ENCODE assay signal across 9 cellular contexts in genomic region chr15:90046846-90047481, GRCh38. TPM values are rescaled to one million over a fixed set of nuclear protein-coding genes. Genes with fewer than 3 reads are reported as not detected.
DNase-seq lines count a peak whose midpoint lies in the region; ATAC-seq lines count a peak whose summit lies in the region.
"Had no signal": no experiment of that assay in that cellular context is flagged by ENCODE, and none has a peak within 500 bp of the region (broad histone marks: within the 10 kb centered on the region; RNA-seq: fewer than 3 reads in every experiment).

No MANE protein-coding gene starts in this region.

- H3K4me1 Mint-ChIP-seq in activated naive CD8-positive, alpha-beta T cell treated with anti-CD3 and anti-CD28 coated beads for 36 hours = peaks cover 12% of the 10 kb centered on the region

- peaks cover 10% of the 10 kb centered on the region; the same call in 1 of the 2 replicates for H4K20me1 ChIP-seq in BLaER1

- H3K27me3 ChIP-seq in BLaER1 = no peaks in the 10 kb centered on the region
- no peaks in the 10 kb centered on the region for H3K27me3 ChIP-seq in right cardiac atrium (ENCODE audit: control insufficient read depth, insufficient read depth)
- H3K27me3 ChIP-seq: uterus had no signal

- 0 out of 2 replicates have a peak, but pooled peaks cover 4% of the 10 kb centered on the region for H3K36me3 ChIP-seq in BLaER1
- H3K36me3 ChIP-seq: uterus had no signal

- no peak overlapping the region for H3K27ac Mint-ChIP-seq in activated naive CD8-positive, alpha-beta T cell treated with anti-CD3 and anti-CD28 coated beads for 36 hours

- no peak overlapping the region for H3K4me3 Mint-ChIP-seq in activated naive CD8-positive, alpha-beta T cell treated with anti-CD3 and anti-CD28 coated beads for 36 hours

- no peaks in the 10 kb centered on the region for H3K27me3 Mint-ChIP-seq in activated naive CD8-positive, alpha-beta T cell treated with anti-CD3 and anti-CD28 coated beads for 36 hours

- H3K9me3 Mint-ChIP-seq in activated naive CD8-positive, alpha-beta T cell treated with anti-CD3 and anti-CD28 coated beads for 36 hours = no peaks in the 10 kb centered on the region

- H3K4me3 ChIP-seq in BLaER1 (no peak overlapping the region), right cardiac atrium (ENCODE audit: low read length) (no peak overlapping the region)
- H3K4me3 ChIP-seq: uterus had no signal

- DNase-seq in GM19240 (ENCODE audit: insufficient read length, low spot score) (peak; percentile 36), NCI-H2196 treated with DMSO at 0.1 percent for 48 hours (lab: John Stamatoyannopoulos, UW; ENCODE audit: unreplicated experiment) (peak; percentile 22), right cardiac atrium (peak in 1 of 3 donors; percentile 49), hypothalamus (lab: John Stamatoyannopoulos, UW) (no peak), UCSD-AML1 (lab: John Stamatoyannopoulos, UW; ENCODE audit: unreplicated experiment) (no peak)
- DNase-seq in activated naive CD8-positive, alpha-beta T cell treated with anti-CD3 and anti-CD28 coated beads for 36 hours = no peak
- DNase-seq: uterus had no signal

- intact Hi-C loops in right cardiac atrium (cut with DNase I) = no loop called here

- H3K9me3 ChIP-seq in BLaER1 (no peaks in the 10 kb centered on the region), right cardiac atrium (ENCODE audit: control insufficient read depth, low read length) (no peaks in the 10 kb centered on the region)
- H3K9me3 ChIP-seq: uterus had no signal

- H3K27ac ChIP-seq in BLaER1 (peak overlapping the region; percentile 62), right cardiac atrium (ENCODE audit: low read length) (no peak overlapping the region)
- H3K27ac ChIP-seq: uterus had no signal

- peaks cover 2% of the 10 kb centered on the region for H3K36me3 Mint-ChIP-seq in activated naive CD8-positive, alpha-beta T cell treated with anti-CD3 and anti-CD28 coated beads for 36 hours

- peak overlapping the region; percentile 42 for H3K9ac ChIP-seq in BLaER1

- ATAC-seq in right cardiac atrium = peak; percentile 16 to 30
- no peak for ATAC-seq in GM19397 (IDR thresholded peaks at IDR 0.05; ENCODE audit: unreplicated experiment)

- peak overlapping the region; percentile 66 for H3K4me2 ChIP-seq in BLaER1

- H3K4me1 ChIP-seq in BLaER1 = peaks cover 99% of the 10 kb centered on the region
- peaks cover 7% of the 10 kb centered on the region for H3K4me1 ChIP-seq in right cardiac atrium (ENCODE audit: control insufficient read depth, insufficient read depth, low read length)
- H3K4me1 ChIP-seq: uterus had no signal

- 68% methylated on average over 14 of the region's 14 CpGs for WGBS in right cardiac atrium

RNA-seq across cellular contexts. Expression of gene ZNF710, which starts 45.8 kb away (rescaled TPM):
- total RNA-seq in right cardiac atrium = 10 to 100 TPM in 1 of 4 donors, 1 to 10 TPM in 3; 6.0 to 10.2 (median 8.1) TPM
- 3.4 TPM for polyA plus RNA-seq in right cardiac atrium
- total RNA-seq in activated naive CD8-positive, alpha-beta T cell treated with anti-CD3 and anti-CD28 coated beads for 36 hours = 10 to 100 TPM; 17.8 to 17.9 TPM

RNA-seq across cellular contexts. Expression of gene IDH2, which starts 55.3 kb away (rescaled TPM):
- total RNA-seq in right cardiac atrium = 100 to 1,000 TPM; 203 to 246 (median 221) TPM
- 275 TPM for polyA plus RNA-seq in right cardiac atrium
- 100 to 1,000 TPM; 148 to 157 TPM for total RNA-seq in activated naive CD8-positive, alpha-beta T cell treated with anti-CD3 and anti-CD28 coated beads for 36 hours

Comparison
In these comparisons a context has a peak if more than half of its experiments do, and no peak if none do; other contexts are left out.
1. DNase-seq: peak in GM19240 (single experiment) and NCI-H2196 treated with DMSO at 0.1 percent for 48 hours (single experiment); none in activated naive CD8-positive, alpha-beta T cell treated with anti-CD3 and anti-CD28 coated beads for 36 hours (single experiment), hypothalamus (0 of 51) and UCSD-AML1 (single experiment).